Comparison of ENCODE assay signal across 9 cellular contexts in genomic region chr12:70692681-70693288, GRCh38. TPM values are rescaled to one million over a fixed set of nuclear protein-coding genes. Genes with fewer than 3 reads are reported as not detected.
DNase-seq lines count a peak whose midpoint lies in the region; ATAC-seq, FAIRE-seq and TF ChIP-seq lines count a peak whose summit lies in the region.
"Had no signal": no experiment of that assay in that cellular context is flagged by ENCODE, and none has a peak within 500 bp of the region (broad histone marks: within the 10 kb centered on the region; RNA-seq: fewer than 3 reads in every experiment).

No MANE protein-coding gene starts in this region.

- H3F3A ChIP-seq in Loucy (ENCODE audit: low read depth), result no peaks in the 10 kb centered on the region; the same call in 1 of the 2 replicates

- H2AFZ ChIP-seq in Loucy (ENCODE audit: low read length), result peak overlapping the region; percentile 39

- H3K9ac ChIP-seq in Loucy (ENCODE audit: low read depth, low read length, poor library complexity, severe bottlenecking), result no peak overlapping the region

- H3K9me3 ChIP-seq in Loucy (ENCODE audit: insufficient read depth, low read depth, low read length) (no peaks in the 10 kb centered on the region), pancreas (no peaks in the 10 kb centered on the region)

- H3K4me3 ChIP-seq in GM06990 (replicated peaks; ENCODE audit: low read depth, low read length), result no peak overlapping the region
- H3K4me3 ChIP-seq in Loucy (ENCODE audit: low read length, poor library complexity, severe bottlenecking), result no peak overlapping the region
- no peak overlapping the region for H3K4me3 ChIP-seq in pancreas

- H3K27me3 ChIP-seq in GM06990 (replicated peaks; ENCODE audit: control insufficient read depth, insufficient read depth, low read length) (no peaks in the 10 kb centered on the region), Loucy (ENCODE audit: insufficient read depth, low read length, poor library complexity, severe bottlenecking) (no peaks in the 10 kb centered on the region), pancreas (no peaks in the 10 kb centered on the region)

- intact Hi-C loops in pancreas (cut with DNase I), result no loop called here

- ATAC-seq in pancreas, result no peak
- ATAC-seq in HG03139 (IDR thresholded peaks at IDR 0.05; ENCODE audit: unreplicated experiment), result no peak
- ATAC-seq in GM21381 (IDR thresholded peaks at IDR 0.05; ENCODE audit: unreplicated experiment), result no peak
- ATAC-seq: esophagus mucosa had no signal

- no peak for FAIRE-seq in pancreas (lab: Jason Lieb, UNC)

- no peaks in the 10 kb centered on the region for H4K20me1 ChIP-seq in Loucy (ENCODE audit: insufficient read depth, low read length, poor library complexity, severe bottlenecking)

- peaks cover 11% of the 10 kb centered on the region for H3K4me1 ChIP-seq in Loucy (ENCODE audit: insufficient read depth, low read length, poor library complexity, severe bottlenecking)
- H3K4me1 ChIP-seq in pancreas, result no peaks in the 10 kb centered on the region

- H3K36me3 ChIP-seq in GM06990 (ENCODE audit: control insufficient read depth, insufficient read depth, low read length) (no peaks in the 10 kb centered on the region), Loucy (ENCODE audit: insufficient read depth, low read length) (no peaks in the 10 kb centered on the region), pancreas (no peaks in the 10 kb centered on the region)

- no peaks in the 10 kb centered on the region for H3K79me2 ChIP-seq in Loucy (ENCODE audit: insufficient read depth, low read length)

- H3K4me2 ChIP-seq in Loucy (ENCODE audit: low read depth, low read length, poor library complexity, severe bottlenecking), result no peak overlapping the region

- peak; percentile 26 for TF ChIP-seq CTCF in GM06990 (IDR thresholded peaks at IDR 0.05; ENCODE audit: insufficient read depth, low read length, poor library complexity, severe bottlenecking)
- peak; percentile 85 for TF ChIP-seq CTCF in Loucy (conservative IDR thresholded peaks at IDR 0.05; ENCODE audit: low read length)
- peak in 3 of 4 donors; percentile 11 to 15 (median 12) for TF ChIP-seq CTCF in pancreas (IDR thresholded peaks at IDR 0.05)

- DNase-seq in GM06990 (ENCODE audit: extremely low read depth, insufficient read length) (no peak), dermis blood vessel endothelial cell (peak; percentile 75), pancreas (no peak), GOT3 (lab: John Stamatoyannopoulos, UW) (no peak)
- DNase-seq in NK-92 treated with Interleukin-12 subunit alpha and Interleukin-12 subunit beta, amount 100 ng/mL, for 24 hours (lab: John Stamatoyannopoulos, UW), result no peak

- no peak overlapping the region for H3K27ac ChIP-seq in pancreas

- H3K9me2 ChIP-seq in Loucy (replicated peaks; ENCODE audit: low read depth, low read length), result no peaks in the 10 kb centered on the region

RNA-seq across cellular contexts. Expression of gene PTPRB, which starts 55.6 kb away (rescaled TPM):
- total RNA-seq in dermis blood vessel endothelial cell (135 and 169 TPM in 2 replicates), pancreas (1 to 10 TPM; 2.9 to 5.5 (median 4.4) TPM)
- 1 to 10 TPM; 2.2 to 5.1 TPM for polyA plus RNA-seq in pancreas

Comparison
In these comparisons a context has a peak if more than half of its experiments do, and no peak if none do; other contexts are left out.
1. CTCF ChIP-seq: peak in every context shown above with its lines; median percentile 85 in Loucy; 26 in GM06990; 12 in pancreas.
2. RNA of gene PTPRB, which starts 55.6 kb away (total RNA-seq): 135 to 169 TPM in dermis blood vessel endothelial cell; 2.9 to 5.5 TPM in pancreas; every median in the first group is over 10 times any median in the second.